2 cellular contexts compared by ENCODE assay signal in genomic region chr11:122036493-122036892, GRCh38.
TF ChIP-seq lines count a peak whose summit lies in the region.

No MANE protein-coding gene starts in this region.

TF ChIP-seq in SK-N-SH, 30 proteins besides CTCF, POLR2A, EP300 and RAD21 (continued from another document):
- TF ChIP-seq NFIC (IDR thresholded peaks at IDR 0.05; ENCODE audit: borderline replicate concordance) (no peak), SMC3 (IDR thresholded peaks at IDR 0.05; ENCODE audit: low read depth, low read length) (no peak), MXI1 (IDR thresholded peaks at IDR 0.05; ENCODE audit: low read depth, low read length) (no peak), POLR2AphosphoS5 (IDR thresholded peaks at IDR 0.05; ENCODE audit: low read depth, low read length) (no peak), MEF2A (IDR thresholded peaks at IDR 0.05; ENCODE audit: borderline replicate concordance, low read depth) (no peak), NRF1 (IDR thresholded peaks at IDR 0.05; ENCODE audit: low read depth, low read length) (no peak)
TF ChIP-seq in SK-N-SH: peak in this region for 0.

TF ChIP-seq in SK-N-SH treated with all-trans-retinoic acid at 6 μM for 48 hours, 23 proteins besides CTCF, POLR2A, EP300 and RAD21 (continued from another document):
- TF ChIP-seq GLIS3 (CRISPR knock-in tag; IDR thresholded peaks at IDR 0.05) (no peak), ZNF8 (CRISPR knock-in tag; IDR thresholded peaks at IDR 0.05) (no peak), ESRRG (CRISPR knock-in tag; IDR thresholded peaks at IDR 0.05) (no peak)
